Comparison of ENCODE assay signal across 8 cellular contexts in the genomic region with DNA sequence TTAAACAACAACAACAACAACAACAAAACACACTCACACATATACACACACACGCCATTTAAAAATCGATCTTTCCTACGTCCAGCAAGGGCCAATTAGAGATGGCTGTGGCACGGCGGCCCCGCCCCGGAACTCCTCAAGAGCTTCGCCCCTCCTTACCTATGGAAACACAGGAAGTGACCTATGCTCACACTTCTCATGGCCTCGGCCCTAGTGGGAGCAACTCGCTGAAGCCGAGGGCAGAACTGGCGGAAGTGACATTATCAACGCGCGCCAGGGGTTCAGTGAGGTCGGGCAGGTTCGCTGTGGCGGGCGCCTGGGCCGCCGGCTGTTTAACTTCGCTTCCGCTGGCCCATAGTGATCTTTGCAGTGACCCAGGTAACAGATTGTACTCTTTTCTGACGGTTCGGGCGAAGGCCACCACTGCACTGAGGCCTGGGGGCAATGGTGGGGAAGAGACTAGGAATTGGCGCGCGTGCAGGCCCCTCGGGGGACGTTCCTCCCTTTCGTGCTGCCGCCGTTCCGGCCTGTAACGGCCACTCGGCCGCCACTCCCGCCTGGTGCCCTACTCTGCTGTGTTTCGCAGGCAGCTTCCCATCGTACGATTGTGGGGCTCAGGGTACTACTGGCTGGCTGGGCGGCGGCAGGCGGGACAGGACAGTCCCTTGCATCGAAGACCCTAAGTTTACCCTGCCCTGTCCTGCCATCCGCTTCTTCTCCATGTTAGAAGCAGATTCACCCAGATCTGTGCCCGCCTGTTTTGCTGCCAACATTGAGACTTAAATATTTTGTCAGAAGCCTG. TPM values are rescaled to one million over a fixed set of nuclear protein-coding genes. Genes with fewer than 3 reads are reported as not detected.
DNase-seq lines count a peak whose midpoint lies in the region; ATAC-seq and TF ChIP-seq lines count a peak whose summit lies in the region.

TBP (plus strand) TSS at position 284 of the 802 bp plus-strand sequence. CDS start 2,661 bp downstream, outside the sequence.

- H3K9me3 ChIP-seq in effector memory CD4-positive, alpha-beta T cell (ENCODE audit: control insufficient read depth, low read length), result no peaks in the 10 kb centered on the region
- H3K9me3 ChIP-seq in lung (ENCODE audit: control insufficient read depth in 2 of 2, insufficient read depth in 1 of 2, low read length in 1 of 2), result no peaks in the 10 kb centered on the region

- H3K27me3 ChIP-seq in effector memory CD4-positive, alpha-beta T cell (replicated peaks; ENCODE audit: control insufficient read depth, insufficient read depth, low read length, poor library complexity, severe bottlenecking), result no peaks in the 10 kb centered on the region
- no peaks in the 10 kb centered on the region for H3K27me3 ChIP-seq in lung (ENCODE audit: control insufficient read depth, insufficient read depth)

- no peak for TF ChIP-seq CTCF in lung (IDR thresholded peaks at IDR 0.05; ENCODE audit: control extremely low read depth, extremely low read depth)

- H3K4me3 ChIP-seq in effector memory CD4-positive, alpha-beta T cell (ENCODE audit: insufficient read depth, low read depth, low read length, poor library complexity, severe bottlenecking), result peak within 1 kb of the TSS; percentile 93
- H3K4me3 ChIP-seq in lung, result peak within 1 kb of the TSS; percentile 97

- H3K36me3 ChIP-seq in effector memory CD4-positive, alpha-beta T cell (ENCODE audit: control insufficient read depth, insufficient read depth, low read length), result peaks cover 14% of the 10 kb centered on the region
- peaks cover 2 to 6% of the 10 kb centered on the region in 2 donors for H3K36me3 ChIP-seq in lung (ENCODE audit: control insufficient read depth in 2 of 2, insufficient read depth in 2 of 2, low read length in 2 of 2)

- ATAC-seq in GM21360 (IDR thresholded peaks at IDR 0.05; ENCODE audit: unreplicated experiment), result peak; percentile 97
- ATAC-seq in lung (ENCODE audit: insufficient read depth, low FRiP score), result peak; percentile 94

- H3K4me1 ChIP-seq in effector memory CD4-positive, alpha-beta T cell (ENCODE audit: control insufficient read depth, insufficient read depth, low read length, poor library complexity, severe bottlenecking), result peaks cover 28% of the 10 kb centered on the region
- H3K4me1 ChIP-seq in lung (ENCODE audit: control insufficient read depth in 2 of 2, insufficient read depth in 2 of 2, low read length in 2 of 2), result peaks cover 1 to 18% of the 10 kb centered on the region in 2 donors

- 0% methylated on average over 47 to 48 of the region's 48 CpGs for WGBS in lung, 2 donors

- H3K27ac ChIP-seq in effector memory CD4-positive, alpha-beta T cell (ENCODE audit: insufficient read depth, low read length, poor library complexity, severe bottlenecking), result peak within 1 kb of the TSS; percentile 91
- peak within 1 kb of the TSS; percentile 81 to 100 for H3K27ac ChIP-seq in lung (ENCODE audit: low read depth in 1 of 2, low read length in 1 of 2)

- DNase-seq in COLO829 (ENCODE audit: low spot score), result peak; percentile 94
- DNase-seq in HT-29 (ENCODE audit: low spot score), result peak; percentile 97
- DNase-seq in NK-92 treated with Interleukin-12 subunit alpha and Interleukin-12 subunit beta, amount 100 ng/mL, for 24 hours (lab: John Stamatoyannopoulos, UW), result peak; percentile 95
- DNase-seq in activated CD8-positive, alpha-beta memory T cell treated with anti-CD3 and anti-CD28 coated beads for 24 hours, result peak; percentile 98
- peak; percentile 92 to 98 (median 97) for DNase-seq in effector memory CD4-positive, alpha-beta T cell
- peak; percentile 99 for DNase-seq in lung (ENCODE audit: low spot score)
- DNase-seq in stimulated activated CD4-positive, alpha-beta T cell treated with anti-CD3 and anti-CD28 coated beads, TNF-alpha, amount 100 ng/mL, for 4 hours (ENCODE audit: low read depth in 3 of 3), result peak; percentile 85 to 95 (median 92)

RNA-seq across cellular contexts. Expression of gene TBP, which starts in this region (rescaled TPM):
- 19.6 and 32.1 TPM in 2 replicates for total RNA-seq in HT-29 (2014; rRNA removed; shearing (Covaris generic))
- total RNA-seq in lung, result 10 to 100 TPM; 12.5 to 13.7 TPM
- 10 to 100 TPM in 1 of 2 donors, 1 to 10 TPM in 1; 9.2 to 10.0 TPM for polyA plus RNA-seq in lung

Comparison
In these comparisons a context has a peak if more than half of its experiments do, and no peak if none do; other contexts are left out.
1. Peak in every context shown above with its lines: DNase-seq, ATAC-seq, H3K4me3 ChIP-seq and H3K27ac ChIP-seq.